ENCODE assay signal across 1 cellular context in the genomic region with DNA sequence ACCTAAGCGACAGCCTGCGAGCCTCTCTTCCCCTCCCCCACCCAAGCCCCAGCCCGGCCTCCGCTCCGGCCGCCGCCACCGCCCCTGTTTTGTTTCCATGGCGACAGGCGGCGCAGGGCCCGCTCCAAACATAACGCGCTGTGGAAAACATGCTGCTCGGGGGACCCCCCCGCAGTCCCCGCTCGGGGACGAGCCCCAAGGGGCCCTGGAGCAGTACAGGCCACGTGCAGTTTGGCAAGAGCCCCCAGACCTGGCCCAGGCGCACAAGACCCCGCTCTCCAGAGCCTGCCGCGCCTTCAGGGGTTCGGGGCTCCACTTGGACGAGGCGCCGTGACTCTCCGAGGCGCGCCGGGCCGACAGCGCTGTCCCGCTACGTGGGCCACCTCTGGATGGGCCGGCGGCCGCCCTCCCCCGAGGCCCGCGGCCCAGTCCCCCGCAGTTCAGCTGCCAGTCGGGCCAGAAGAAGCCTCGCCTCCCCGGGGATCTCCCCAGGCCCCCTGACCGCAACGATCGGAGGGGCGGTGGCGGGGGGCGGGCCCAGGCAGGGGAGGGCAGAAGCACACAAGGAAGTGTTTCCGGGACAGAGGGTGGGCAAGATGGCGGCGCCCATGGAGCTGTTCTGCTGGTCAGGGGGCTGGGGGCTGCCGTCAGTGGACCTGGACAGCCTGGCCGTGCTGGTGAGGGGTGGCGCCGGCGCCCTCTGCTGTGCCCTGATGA.
TF ChIP-seq lines count a peak whose summit lies in the region.

A gene with protein sequence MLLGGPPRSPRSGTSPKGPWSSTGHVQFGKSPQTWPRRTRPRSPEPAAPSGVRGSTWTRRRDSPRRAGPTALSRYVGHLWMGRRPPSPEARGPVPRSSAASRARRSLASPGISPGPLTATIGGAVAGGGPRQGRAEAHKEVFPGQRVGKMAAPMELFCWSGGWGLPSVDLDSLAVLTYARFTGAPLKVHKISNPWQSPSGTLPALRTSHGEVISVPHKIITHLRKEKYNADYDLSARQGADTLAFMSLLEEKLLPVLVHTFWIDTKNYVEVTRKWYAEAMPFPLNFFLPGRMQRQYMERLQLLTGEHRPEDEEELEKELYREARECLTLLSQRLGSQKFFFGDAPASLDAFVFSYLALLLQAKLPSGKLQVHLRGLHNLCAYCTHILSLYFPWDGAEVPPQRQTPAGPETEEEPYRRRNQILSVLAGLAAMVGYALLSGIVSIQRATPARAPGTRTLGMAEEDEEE (plus strand): TSS at position 40 of the 717 bp plus-strand sequence. CDS start 110 bp downstream, at position 150.

TF ChIP-seq in K562, 482 proteins besides CTCF, POLR2A, EP300 and RAD21 (continued from another document and continues in another):
- TF ChIP-seq CBX3 (IDR thresholded peaks at IDR 0.05; ENCODE audit: borderline replicate concordance in 1 of 2, low read length in 2 of 2) (no peak), IRF9 (tag; IDR thresholded peaks at IDR 0.05) (no peak), ZNF232 (CRISPR knock-in tag; IDR thresholded peaks at IDR 0.05) (no peak), ELK1 (CRISPR knock-in tag; IDR thresholded peaks at IDR 0.05) (no peak), JUNB (CRISPR knock-in tag; conservative IDR thresholded peaks at IDR 0.05) (no peak), KLF16 (IDR thresholded peaks at IDR 0.05) (no peak), ZKSCAN1 (IDR thresholded peaks at IDR 0.05; ENCODE audit: low read depth, low read length) (peak; percentile 17; the same call in 1 of the 2 replicates), PHF21A (IDR thresholded peaks at IDR 0.05; ENCODE audit: borderline replicate concordance, low read depth) (no peak), ZNF197 (CRISPR knock-in tag; IDR thresholded peaks at IDR 0.05; ENCODE audit: low read depth) (peak; percentile 72; the same call in 1 of the 2 replicates), WHSC1 (IDR thresholded peaks at IDR 0.05; ENCODE audit: low read length) (no peak), POLR2AphosphoS2 (IDR thresholded peaks at IDR 0.05; ENCODE audit: low read length) (no peak), TAF7 (tag; IDR thresholded peaks at IDR 0.05) (no peak; the same call in 1 of the 2 replicates), HDAC2 (IDR thresholded peaks at IDR 0.05) (peak; percentile 76), BMI1 (IDR thresholded peaks at IDR 0.05; ENCODE audit: low read length) (peak; percentile 76), NFATC3 (IDR thresholded peaks at IDR 0.05) (no peak), C11orf30 (IDR thresholded peaks at IDR 0.05; ENCODE audit: low read depth) (peak; percentile 95), SIX5 (IDR thresholded peaks at IDR 0.05; ENCODE audit: borderline replicate concordance in 1 of 2, insufficient read depth in 1 of 2, low read depth in 1 of 2, low read length in 2 of 2) (peak in 1 of 2 experiments; percentile 13; a peak in 1 of 4 replicates), KLF6 (CRISPR knock-in tag; IDR thresholded peaks at IDR 0.05; ENCODE audit: borderline replicate concordance) (no peak), SMAD1 (IDR thresholded peaks at IDR 0.05; ENCODE audit: low read depth, low read length, partially characterized antibody) (no peak), ZNF511 (CRISPR knock-in tag; IDR thresholded peaks at IDR 0.05) (no peak; the same call in 1 of the 2 replicates), SAFB (IDR thresholded peaks at IDR 0.05; ENCODE audit: borderline replicate concordance, low read depth, low read length) (no peak), KDM1A (IDR thresholded peaks at IDR 0.05) (no peak), ZNF785 (CRISPR knock-in tag; IDR thresholded peaks at IDR 0.05) (no peak), RBM15 (IDR thresholded peaks at IDR 0.05; ENCODE audit: insufficient read depth, low read length) (no peak), GATAD2B (IDR thresholded peaks at IDR 0.05; ENCODE audit: borderline replicate concordance) (no peak), DACH1 (IDR thresholded peaks at IDR 0.05; ENCODE audit: partially characterized antibody) (no peak), MCM5 (IDR thresholded peaks at IDR 0.05; ENCODE audit: low read depth) (no peak), SP1 (CRISPR knock-in tag; IDR thresholded peaks at IDR 0.05) (peak; percentile 71; the same call in 1 of the 2 replicates)
- TF ChIP-seq, protein P1, sequence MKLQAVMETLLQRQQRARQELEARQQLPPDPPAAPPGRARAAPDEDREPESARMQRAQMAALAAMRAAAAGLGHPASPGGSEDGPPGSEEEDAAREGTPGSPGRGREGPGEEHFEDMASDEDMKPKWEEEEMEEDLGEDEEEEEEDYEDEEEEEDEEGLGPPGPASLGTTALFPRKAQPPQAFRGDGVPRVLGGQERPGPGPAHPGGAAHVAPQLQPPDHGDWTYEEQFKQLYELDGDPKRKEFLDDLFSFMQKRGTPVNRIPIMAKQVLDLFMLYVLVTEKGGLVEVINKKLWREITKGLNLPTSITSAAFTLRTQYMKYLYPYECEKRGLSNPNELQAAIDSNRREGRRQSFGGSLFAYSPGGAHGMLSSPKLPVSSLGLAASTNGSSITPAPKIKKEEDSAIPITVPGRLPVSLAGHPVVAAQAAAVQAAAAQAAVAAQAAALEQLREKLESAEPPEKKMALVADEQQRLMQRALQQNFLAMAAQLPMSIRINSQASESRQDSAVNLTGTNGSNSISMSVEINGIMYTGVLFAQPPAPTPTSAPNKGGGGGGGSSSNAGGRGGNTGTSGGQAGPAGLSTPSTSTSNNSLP (IDR thresholded peaks at IDR 0.05; ENCODE audit: borderline replicate concordance, low read depth, low read length) = no peak
- TF ChIP-seq, protein P2, sequence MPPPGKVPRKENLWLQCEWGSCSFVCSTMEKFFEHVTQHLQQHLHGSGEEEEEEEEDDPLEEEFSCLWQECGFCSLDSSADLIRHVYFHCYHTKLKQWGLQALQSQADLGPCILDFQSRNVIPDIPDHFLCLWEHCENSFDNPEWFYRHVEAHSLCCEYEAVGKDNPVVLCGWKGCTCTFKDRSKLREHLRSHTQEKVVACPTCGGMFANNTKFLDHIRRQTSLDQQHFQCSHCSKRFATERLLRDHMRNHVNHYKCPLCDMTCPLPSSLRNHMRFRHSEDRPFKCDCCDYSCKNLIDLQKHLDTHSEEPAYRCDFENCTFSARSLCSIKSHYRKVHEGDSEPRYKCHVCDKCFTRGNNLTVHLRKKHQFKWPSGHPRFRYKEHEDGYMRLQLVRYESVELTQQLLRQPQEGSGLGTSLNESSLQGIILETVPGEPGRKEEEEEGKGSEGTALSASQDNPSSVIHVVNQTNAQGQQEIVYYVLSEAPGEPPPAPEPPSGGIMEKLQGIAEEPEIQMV (tag; conservative IDR thresholded peaks at IDR 0.05; ENCODE audit: low read depth) = no peak
- TF ChIP-seq, protein P3, sequence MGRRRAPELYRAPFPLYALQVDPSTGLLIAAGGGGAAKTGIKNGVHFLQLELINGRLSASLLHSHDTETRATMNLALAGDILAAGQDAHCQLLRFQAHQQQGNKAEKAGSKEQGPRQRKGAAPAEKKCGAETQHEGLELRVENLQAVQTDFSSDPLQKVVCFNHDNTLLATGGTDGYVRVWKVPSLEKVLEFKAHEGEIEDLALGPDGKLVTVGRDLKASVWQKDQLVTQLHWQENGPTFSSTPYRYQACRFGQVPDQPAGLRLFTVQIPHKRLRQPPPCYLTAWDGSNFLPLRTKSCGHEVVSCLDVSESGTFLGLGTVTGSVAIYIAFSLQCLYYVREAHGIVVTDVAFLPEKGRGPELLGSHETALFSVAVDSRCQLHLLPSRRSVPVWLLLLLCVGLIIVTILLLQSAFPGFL (CRISPR knock-in tag; IDR thresholded peaks at IDR 0.05) = no peak
- TF ChIP-seq, protein P4, sequence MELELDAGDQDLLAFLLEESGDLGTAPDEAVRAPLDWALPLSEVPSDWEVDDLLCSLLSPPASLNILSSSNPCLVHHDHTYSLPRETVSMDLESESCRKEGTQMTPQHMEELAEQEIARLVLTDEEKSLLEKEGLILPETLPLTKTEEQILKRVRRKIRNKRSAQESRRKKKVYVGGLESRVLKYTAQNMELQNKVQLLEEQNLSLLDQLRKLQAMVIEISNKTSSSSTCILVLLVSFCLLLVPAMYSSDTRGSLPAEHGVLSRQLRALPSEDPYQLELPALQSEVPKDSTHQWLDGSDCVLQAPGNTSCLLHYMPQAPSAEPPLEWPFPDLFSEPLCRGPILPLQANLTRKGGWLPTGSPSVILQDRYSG (tag; conservative IDR thresholded peaks at IDR 0.05; ENCODE audit: low read depth) = no peak
- TF ChIP-seq, protein P5, sequence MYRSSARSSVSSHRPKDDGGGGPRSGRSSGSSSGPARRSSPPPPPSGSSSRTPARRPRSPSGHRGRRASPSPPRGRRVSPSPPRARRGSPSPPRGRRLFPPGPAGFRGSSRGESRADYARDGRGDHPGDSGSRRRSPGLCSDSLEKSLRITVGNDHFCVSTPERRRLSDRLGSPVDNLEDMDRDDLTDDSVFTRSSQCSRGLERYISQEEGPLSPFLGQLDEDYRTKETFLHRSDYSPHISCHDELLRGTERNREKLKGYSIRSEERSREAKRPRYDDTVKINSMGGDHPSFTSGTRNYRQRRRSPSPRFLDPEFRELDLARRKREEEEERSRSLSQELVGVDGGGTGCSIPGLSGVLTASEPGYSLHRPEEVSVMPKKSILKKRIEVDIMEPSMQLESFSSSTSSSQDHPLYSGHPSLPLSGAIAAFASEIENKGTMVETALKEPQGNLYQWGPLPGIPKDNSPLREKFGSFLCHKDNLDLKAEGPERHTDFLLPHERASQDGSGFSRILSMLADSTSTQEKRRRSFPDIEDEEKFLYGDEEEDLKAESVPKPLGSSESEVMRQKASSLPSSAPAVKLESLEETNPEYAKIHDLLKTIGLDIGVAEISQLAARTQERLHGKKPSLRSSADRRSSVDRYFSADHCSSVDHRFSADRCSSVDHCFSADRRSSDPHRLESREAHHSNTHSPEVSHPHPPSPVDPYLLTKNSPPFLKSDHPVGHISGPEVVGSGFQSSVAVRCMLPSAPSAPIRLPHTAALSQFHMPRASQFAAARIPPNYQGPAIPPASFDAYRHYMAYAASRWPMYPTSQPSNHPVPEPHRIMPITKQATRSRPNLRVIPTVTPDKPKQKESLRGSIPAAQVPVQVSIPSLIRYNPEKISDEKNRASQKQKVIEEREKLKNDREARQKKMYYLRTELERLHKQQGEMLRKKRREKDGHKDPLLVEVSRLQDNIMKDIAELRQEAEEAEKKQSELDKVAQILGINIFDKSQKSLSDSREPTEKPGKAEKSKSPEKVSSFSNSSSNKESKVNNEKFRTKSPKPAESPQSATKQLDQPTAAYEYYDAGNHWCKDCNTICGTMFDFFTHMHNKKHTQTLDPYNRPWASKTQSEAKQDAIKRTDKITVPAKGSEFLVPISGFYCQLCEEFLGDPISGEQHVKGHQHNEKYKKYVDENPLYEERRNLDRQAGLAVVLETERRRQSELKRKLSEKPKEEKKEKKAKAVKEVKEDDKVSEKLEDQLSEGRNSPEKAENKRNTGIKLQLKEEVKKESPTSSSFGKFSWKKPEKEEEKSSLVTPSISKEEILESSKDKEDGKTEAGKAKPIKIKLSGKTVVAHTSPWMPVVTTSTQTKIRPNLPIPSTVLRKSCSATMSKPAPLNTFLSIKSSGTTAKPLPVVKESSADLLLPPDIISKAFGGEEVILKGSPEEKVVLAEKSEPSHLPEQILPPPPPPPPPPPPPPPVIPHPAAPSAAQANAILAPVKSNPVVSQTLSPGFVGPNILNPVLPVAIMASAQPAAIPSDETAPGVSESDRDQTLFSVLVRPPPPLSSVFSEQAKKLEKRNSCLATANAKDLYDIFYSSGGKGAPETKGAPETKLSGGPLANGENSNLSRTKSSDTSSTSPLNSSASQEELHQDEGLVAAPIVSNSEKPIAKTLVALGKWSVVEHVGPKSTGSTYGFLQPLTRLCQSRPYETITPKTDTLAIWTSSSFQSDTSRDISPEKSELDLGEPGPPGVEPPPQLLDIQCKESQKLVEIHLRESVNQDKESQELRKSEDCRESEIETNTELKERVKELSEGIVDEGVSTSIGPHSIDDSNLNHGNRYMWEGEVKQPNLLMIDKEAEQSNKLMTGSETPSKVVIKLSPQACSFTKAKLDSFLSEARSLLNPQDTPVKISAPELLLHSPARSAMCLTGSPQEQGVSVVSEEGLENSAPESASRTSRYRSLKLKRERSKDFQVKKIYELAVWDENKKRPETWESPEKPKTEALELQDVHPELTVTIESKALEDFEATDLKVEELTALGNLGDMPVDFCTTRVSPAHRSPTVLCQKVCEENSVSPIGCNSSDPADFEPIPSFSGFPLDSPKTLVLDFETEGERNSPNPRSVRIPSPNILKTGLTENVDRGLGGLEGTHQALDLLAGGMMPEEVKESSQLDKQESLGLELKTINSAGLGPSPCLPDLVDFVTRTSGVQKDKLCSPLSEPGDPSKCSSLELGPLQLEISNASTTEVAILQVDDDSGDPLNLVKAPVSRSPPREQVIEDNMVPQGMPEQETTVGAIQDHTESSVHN (IDR thresholded peaks at IDR 0.05; ENCODE audit: borderline replicate concordance in 1 of 2, low read depth in 1 of 2) = no peak
- TF ChIP-seq, protein P6, sequence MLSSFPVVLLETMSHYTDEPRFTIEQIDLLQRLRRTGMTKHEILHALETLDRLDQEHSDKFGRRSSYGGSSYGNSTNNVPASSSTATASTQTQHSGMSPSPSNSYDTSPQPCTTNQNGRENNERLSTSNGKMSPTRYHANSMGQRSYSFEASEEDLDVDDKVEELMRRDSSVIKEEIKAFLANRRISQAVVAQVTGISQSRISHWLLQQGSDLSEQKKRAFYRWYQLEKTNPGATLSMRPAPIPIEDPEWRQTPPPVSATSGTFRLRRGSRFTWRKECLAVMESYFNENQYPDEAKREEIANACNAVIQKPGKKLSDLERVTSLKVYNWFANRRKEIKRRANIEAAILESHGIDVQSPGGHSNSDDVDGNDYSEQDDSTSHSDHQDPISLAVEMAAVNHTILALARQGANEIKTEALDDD (IDR thresholded peaks at IDR 0.05) = no peak
